ENCODE assay signal across 14 cellular contexts in the genomic region with DNA sequence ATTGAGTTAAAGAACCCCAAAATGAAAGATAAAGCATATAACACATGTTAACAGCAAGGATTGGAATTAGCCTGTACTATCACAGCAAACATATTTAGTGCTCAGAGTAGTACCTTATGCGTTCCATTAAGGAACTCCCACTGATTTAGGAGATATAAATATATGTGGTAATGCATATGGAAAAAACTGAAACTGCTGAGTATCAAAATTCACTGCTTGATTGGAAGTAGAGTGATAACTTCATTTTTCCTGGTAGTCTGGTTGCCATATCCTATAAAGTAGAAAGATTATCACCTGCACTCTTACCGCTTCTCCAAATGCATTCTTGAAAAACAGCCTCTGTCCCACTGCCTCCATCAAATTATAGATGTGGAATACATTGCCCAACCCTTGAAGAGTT.
"Had no signal": no experiment of that assay in that cellular context is flagged by ENCODE, and none has a peak within 500 bp of the region (broad histone marks: within the 10 kb centered on the region; RNA-seq: fewer than 3 reads in every experiment).

No MANE protein-coding gene starts in this region.

- H3K9me3 Mint-ChIP-seq: naive thymus-derived CD4-positive, alpha-beta T cell; nephron progenitor cell; stimulated activated naive CD8-positive, alpha-beta T cell treated with anti-CD3 and anti-CD28 coated beads, Interleukin-15, amount 100 ng/mL, for 72 hours had no signal

- H3K79me2 ChIP-seq: parathyroid adenoma had no signal

- H2AFZ ChIP-seq: parathyroid adenoma had no signal

- H3K4me1 ChIP-seq: gastrocnemius medialis, parathyroid adenoma had no signal

- H3K27me3 ChIP-seq: gastrocnemius medialis, sigmoid colon, transverse colon had no signal

- H3K27ac ChIP-seq: coronary artery, gastrocnemius medialis, parathyroid adenoma, sigmoid colon, thoracic aorta, transverse colon had no signal

- H3K9ac ChIP-seq: parathyroid adenoma had no signal

- H3K27ac Mint-ChIP-seq: nephron progenitor cell; stimulated activated naive CD8-positive, alpha-beta T cell treated with anti-CD3 and anti-CD28 coated beads, Interleukin-15, amount 100 ng/mL, for 72 hours had no signal

- DNase-seq: effector CD4-positive, alpha-beta T cell; gastrocnemius medialis; islet precursor cell; naive thymus-derived CD4-positive, alpha-beta T cell; nephron progenitor cell; sigmoid colon; stimulated activated CD4-positive, alpha-beta T cell treated with anti-CD3 and anti-CD28 coated beads, Interleukin-12 subunit alpha, Interleukin-12 subunit beta, amount 100 ng/mL, for 4 hours; stimulated activated naive CD8-positive, alpha-beta T cell treated with anti-CD3 and anti-CD28 coated beads, Interleukin-15, amount 100 ng/mL, for 72 hours; transverse colon had no signal

- H3K9me3 ChIP-seq: gastrocnemius medialis, sigmoid colon, thoracic aorta, transverse colon had no signal

- H3K36me3 ChIP-seq: sigmoid colon, thoracic aorta, transverse colon had no signal

- ATAC-seq: left lobe of liver; naive thymus-derived CD4-positive, alpha-beta T cell; stimulated activated naive CD8-positive, alpha-beta T cell treated with anti-CD3 and anti-CD28 coated beads, Interleukin-15, amount 100 ng/mL, for 72 hours had no signal

- H3K27me3 Mint-ChIP-seq: naive thymus-derived CD4-positive, alpha-beta T cell; stimulated activated naive CD8-positive, alpha-beta T cell treated with anti-CD3 and anti-CD28 coated beads, Interleukin-15, amount 100 ng/mL, for 72 hours had no signal

- H3K4me3 ChIP-seq: coronary artery, gastrocnemius medialis, sigmoid colon, skin epidermis, thoracic aorta, transverse colon had no signal

- H3K4me3 Mint-ChIP-seq: naive thymus-derived CD4-positive, alpha-beta T cell; nephron progenitor cell; stimulated activated naive CD8-positive, alpha-beta T cell treated with anti-CD3 and anti-CD28 coated beads, Interleukin-15, amount 100 ng/mL, for 72 hours had no signal
